Comparison of ENCODE assay signal across 15 cellular contexts in genomic region chr6:82959385-82959941, GRCh38.
DNase-seq lines count a peak whose midpoint lies in the region; ATAC-seq, FAIRE-seq and TF ChIP-seq lines count a peak whose summit lies in the region.
"Had no signal": no experiment of that assay in that cellular context is flagged by ENCODE, and none has a peak within 500 bp of the region (broad histone marks: within the 10 kb centered on the region; RNA-seq: fewer than 3 reads in every experiment).

No MANE protein-coding gene starts in this region.

- H3K36me3 Mint-ChIP-seq in nephron progenitor cell (ENCODE audit: low read depth) = peaks cover 19% of the 10 kb centered on the region

- no peak for ATAC-seq in GM21528 (IDR thresholded peaks at IDR 0.05; ENCODE audit: low FRiP score, unreplicated experiment)
- ATAC-seq in GM18519 (IDR thresholded peaks at IDR 0.05; ENCODE audit: low FRiP score, unreplicated experiment) = no peak
- ATAC-seq: CD8-positive, alpha-beta T cell; heart right ventricle had no signal

- FAIRE-seq in RCC 7860 (lab: Jason Lieb, UNC) = peak; percentile 69

- in situ Hi-C loops in GM13976 (cut with MboI; ENCODE audit: low sequenced_read_pairs, unreplicated experiment) = no loop called here

- H3K27me3 Mint-ChIP-seq in nephron progenitor cell (ENCODE audit: low read depth, poor library complexity) = no peaks in the 10 kb centered on the region

- DNase-seq in ELR (ENCODE audit: low read depth) (peak; percentile 56), RCC 7860 (ENCODE audit: low spot score) (peak; percentile 56), fibroblast of mammary gland (ENCODE audit: low read depth) (peak; percentile 31), nephron progenitor cell (no peak), GM13976 (ENCODE audit: low spot score) (no peak)
- DNase-seq in activated CD4-positive, alpha-beta T cell treated with anti-CD3 and anti-CD28 coated beads, Interleukin-2, amount 50 U/mL, for 1 hour = no peak
- DNase-seq: CD8-positive, alpha-beta T cell; effector memory CD4-positive, alpha-beta T cell; heart right ventricle; NCI-H1092; NCI-H526 treated with DMSO at 0.1 percent for 48 hours; Right ventricle myocardium superior had no signal

- no peaks in the 10 kb centered on the region for H3K9me3 Mint-ChIP-seq in nephron progenitor cell
- H3K9me3 Mint-ChIP-seq: CD8-positive, alpha-beta T cell had no signal

- H3K27ac Mint-ChIP-seq in nephron progenitor cell = peak overlapping the region; percentile 70
- H3K27ac Mint-ChIP-seq: CD8-positive, alpha-beta T cell had no signal

- TF ChIP-seq CTCF in fibroblast of mammary gland (conservative IDR thresholded peaks at IDR 0.05; ENCODE audit: control insufficient read depth, insufficient read depth, low read depth, low read length) (no peak), nephron progenitor cell (IDR thresholded peaks at IDR 0.05) (no peak), GM13976 (IDR thresholded peaks at IDR 0.05; ENCODE audit: borderline replicate concordance, control extremely low read depth, extremely low read depth, insufficient read depth, missing control alignments) (no peak)

- H3K4me1 Mint-ChIP-seq in nephron progenitor cell = peaks cover 12% of the 10 kb centered on the region

- H3K4me3 Mint-ChIP-seq in nephron progenitor cell = no peak overlapping the region
- H3K4me3 Mint-ChIP-seq: CD8-positive, alpha-beta T cell had no signal

- H3K4me3 ChIP-seq in fibroblast of mammary gland (ENCODE audit: control insufficient read depth, low read depth, low read length) = no peak overlapping the region
- H3K4me3 ChIP-seq: heart right ventricle, right atrium auricular region had no signal

Comparison
In these comparisons a context has a peak if more than half of its experiments do, and no peak if none do; other contexts are left out.
1. DNase-seq: peak in ELR (single experiment), RCC 7860 (single experiment) and fibroblast of mammary gland (single experiment); none in nephron progenitor cell (single experiment), GM13976 (single experiment) and activated CD4-positive, alpha-beta T cell treated with anti-CD3 and anti-CD28 coated beads, Interleukin-2, amount 50 U/mL, for 1 hour (single experiment).